In the genomic region with DNA sequence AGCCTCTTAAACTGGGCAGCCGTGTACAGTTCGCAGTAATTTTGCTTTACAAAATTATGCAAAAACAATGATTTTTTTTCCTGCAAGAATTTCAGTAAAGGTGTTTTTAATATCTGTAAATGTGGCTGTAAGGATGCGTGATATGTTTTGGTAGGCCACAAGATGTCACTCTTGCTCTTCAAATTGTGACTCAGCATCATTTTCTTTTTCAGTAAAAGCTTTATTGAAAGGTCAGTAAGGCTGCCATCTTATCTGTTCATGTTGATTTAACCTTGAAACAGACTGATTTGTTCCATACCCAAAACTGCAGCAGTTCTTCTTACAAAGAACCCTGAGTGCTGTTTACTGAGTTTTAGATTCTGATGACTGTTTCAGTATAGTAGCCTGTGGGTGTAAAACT, we compare ENCODE assay signal across 8 cellular contexts. TPM values are rescaled to one million over a fixed set of nuclear protein-coding genes. Genes with fewer than 3 reads are reported as not detected.
A peak's percentile ranks its signal among the peaks of the same experiment; 100 is the strongest.
DNase-seq lines count a peak whose midpoint lies in the region; ATAC-seq, FAIRE-seq and TF ChIP-seq lines count a peak whose summit lies in the region.

No MANE protein-coding gene starts in this region.

- no CpG with 5 or more reads among the region's 3 CpGs for WGBS in IMR-90 (ENCODE audit: extremely low coverage in 2 of 2, insufficient read length in 1 of 2), 2 experiments
- 42 to 58% (median 56%) methylated on average over 3 of the region's 3 CpGs for WGBS in small intestine, 3 donors

- H3K4me3 ChIP-seq in IMR-90 (ENCODE audit: insufficient read depth, low read depth, low read length) (no peak overlapping the region), fibroblast of the aortic adventitia (ENCODE audit: low read depth, low read length) (no peak overlapping the region), small intestine (ENCODE audit: low read depth in 1 of 2, low read length in 2 of 2) (no peak overlapping the region)

- H2AK5ac ChIP-seq in IMR-90 (ENCODE audit: low read depth, low read length) = no peak overlapping the region

- no TSS peak for BruUV-seq in IMR-90 (replicated peaks; lab: Mats Ljungman, UMichigan)

- H4K91ac ChIP-seq in IMR-90 (ENCODE audit: insufficient read depth, low read depth, low read length) = no peak overlapping the region

- H3K9me3 ChIP-seq in IMR-90 (ENCODE audit: control insufficient read depth, insufficient read depth, low read length) (no peaks in the 10 kb centered on the region), small intestine (ENCODE audit: control insufficient read depth, low read depth) (no peaks in the 10 kb centered on the region)

- peaks cover 20% of the 10 kb centered on the region for H3K4me1 Mint-ChIP-seq in activated naive CD4-positive, alpha-beta T cell treated with anti-CD3 and anti-CD28 coated beads for 36 hours (ENCODE audit: low read depth)

- H3K9me1 ChIP-seq in IMR-90 (ENCODE audit: insufficient read depth, low read length) = peaks cover 7% of the 10 kb centered on the region; the same call in 1 of the 2 replicates

- no peak overlapping the region for H4K8ac ChIP-seq in IMR-90 (ENCODE audit: low read depth in 2 of 2, low read length in 2 of 2)

- no peak overlapping the region for H2BK15ac ChIP-seq in IMR-90 (ENCODE audit: low read depth, low read length)

- no peak overlapping the region for H3K56ac ChIP-seq in IMR-90 (ENCODE audit: extremely low read depth, insufficient read depth, low read length)

- H3K36me3 ChIP-seq in IMR-90 (ENCODE audit: control insufficient read depth, insufficient read depth, low read length) (peaks cover 4% of the 10 kb centered on the region), small intestine (ENCODE audit: control insufficient read depth in 2 of 2, insufficient read depth in 2 of 2, low read length in 2 of 2) (peaks cover 0 to 4% of the 10 kb centered on the region in 2 donors)

- H2BK20ac ChIP-seq in IMR-90 (ENCODE audit: low read depth, low read length) = no peak overlapping the region

- DNase-seq in activated naive CD4-positive, alpha-beta T cell treated with anti-CD3 and anti-CD28 coated beads for 36 hours = no peak
- no peak for DNase-seq in activated naive CD4-positive, alpha-beta T cell treated with Interleukin-2 at 50 U/mL for 16 hours
- peak; percentile 74 for DNase-seq in IMR-90
- peak; percentile 46 for DNase-seq in SW480 (ENCODE audit: low spot score)
- DNase-seq in fibroblast of the aortic adventitia (ENCODE audit: low read depth) = peak; percentile 77
- peak; percentile 37 for DNase-seq in small intestine
- no peak for DNase-seq in middle frontal gyrus (ENCODE audit: extremely low spot score, low spot score)
- no peak for DNase-seq in NK-92 (lab: John Stamatoyannopoulos, UW; ENCODE audit: unreplicated experiment)

- no peak overlapping the region for H3K4me2 ChIP-seq in IMR-90 (ENCODE audit: low read depth, low read length)

- H3K4ac ChIP-seq in IMR-90 (ENCODE audit: low read depth, low read length) = no peak overlapping the region

- H3K18ac ChIP-seq in IMR-90 (ENCODE audit: low read depth, low read length) = no peak overlapping the region

- no peaks in the 10 kb centered on the region for H3K27me3 Mint-ChIP-seq in activated naive CD4-positive, alpha-beta T cell treated with anti-CD3 and anti-CD28 coated beads for 36 hours (ENCODE audit: low read depth)

- H3K14ac ChIP-seq in IMR-90 (replicated peaks; ENCODE audit: low read depth, low read length) = no peak overlapping the region

- H3K4me3 Mint-ChIP-seq in activated naive CD4-positive, alpha-beta T cell treated with anti-CD3 and anti-CD28 coated beads for 36 hours = no peak overlapping the region

- H3K9me3 Mint-ChIP-seq in activated naive CD4-positive, alpha-beta T cell treated with anti-CD3 and anti-CD28 coated beads for 36 hours = no peaks in the 10 kb centered on the region

- peaks cover 11% of the 10 kb centered on the region for H3K4me1 ChIP-seq in IMR-90 (ENCODE audit: control insufficient read depth, insufficient read depth, low read length)
- no peaks in the 10 kb centered on the region for H3K4me1 ChIP-seq in small intestine (ENCODE audit: control insufficient read depth in 2 of 2, insufficient read depth in 1 of 2, low read depth in 1 of 2, low read length in 1 of 2)

- peak; percentile 26 for FAIRE-seq in small intestine (lab: Jason Lieb, UNC)

- CTCF ChIA-PET in activated naive CD4-positive, alpha-beta T cell treated with anti-CD3 and anti-CD28 coated beads for 36 hours (lab: Charles Lee) = interaction anchor here (0.6 to 1.9 kb wide), 5 partner anchors 57 to 796 kb away, joined by 3 to 10 read pairs (median 4); no protein-coding TSS in a partner anchor
- CTCF ChIA-PET in IMR-90 (lab: Yijun Ruan, JAX) = interaction anchor here (0.6 to 2.0 kb wide), 6 partner anchors 9 to 220 kb away, joined by 3 to 18 read pairs (median 4); no protein-coding TSS in a partner anchor

- POLR2A ChIA-PET in IMR-90 (lab: Charles Lee; ENCODE audit: unreplicated experiment) = interaction anchor here (0.6 kb wide), 1 partner anchor 10 kb away, joined by 3 read pairs; no protein-coding TSS in a partner anchor

- no peak overlapping the region for H3K23ac ChIP-seq in IMR-90 (ENCODE audit: low read depth, low read length)

- no peak overlapping the region for H2BK5ac ChIP-seq in IMR-90 (ENCODE audit: low read depth, low read length, poor library complexity, severe bottlenecking)

- in situ Hi-C loops in IMR-90 (cut with MboI; ENCODE audit: low sequenced_read_pairs) = loop anchor here (10.0 to 25.0 kb wide), 2 partner anchors 229 to 861 kb away; no protein-coding TSS in a partner anchor

- intact Hi-C loops in activated naive CD4-positive, alpha-beta T cell treated with anti-CD3 and anti-CD28 coated beads for 36 hours (cut with micrococcal nuclease) = loop anchor here (1.0 to 10.0 kb wide), 6 partner anchors 41 to 419 kb away; partner anchors contain the start of gene REPS2
- intact Hi-C loops in IMR-90 (cut with micrococcal nuclease) = loop anchor here (1.0 to 5.0 kb wide), 6 partner anchors 41 to 864 kb away; no protein-coding TSS in a partner anchor

- peaks cover 14% of the 10 kb centered on the region for H3K36me3 Mint-ChIP-seq in activated naive CD4-positive, alpha-beta T cell treated with anti-CD3 and anti-CD28 coated beads for 36 hours (ENCODE audit: low read depth)

- TF ChIP-seq CTCF in IMR-90 (conservative IDR thresholded peaks at IDR 0.05; ENCODE audit: low read depth, low read length) (peak; percentile 76), fibroblast of the aortic adventitia (IDR thresholded peaks at IDR 0.05; ENCODE audit: insufficient read depth, low read length) (peak; percentile 57)

- peak; percentile 80 for TF ChIP-seq RAD21 in IMR-90 (IDR thresholded peaks at IDR 0.05; ENCODE audit: low read length)

- H3K27ac Mint-ChIP-seq in activated naive CD4-positive, alpha-beta T cell treated with anti-CD3 and anti-CD28 coated beads for 36 hours = peak overlapping the region; percentile 24

- H2AK9ac ChIP-seq in IMR-90 (replicated peaks; ENCODE audit: low read depth, low read length, poor library complexity) = no peak overlapping the region

- H3K9ac ChIP-seq in IMR-90 (ENCODE audit: low read depth, low read length) = no peak overlapping the region

- peaks cover 4% of the 10 kb centered on the region; the same call in 1 of the 2 replicates for H4K20me1 ChIP-seq in IMR-90 (ENCODE audit: insufficient read depth, low read length)

- peak; percentile 69; the same call in 1 of the 2 replicates for ATAC-seq in IMR-90 (ENCODE audit: low read depth)

- no peak overlapping the region for H2BK120ac ChIP-seq in IMR-90 (ENCODE audit: low read depth, low read length)

- H3K79me1 ChIP-seq in IMR-90 (ENCODE audit: low read depth in 1 of 2, low read length in 2 of 2) = peaks cover 0 to 8% of the 10 kb centered on the region in 2 experiments; a peak in 2 of 4 replicates

- dilution Hi-C loops in IMR-90 (cut with HindIII; ENCODE audit: low sequenced_read_pairs, unreplicated experiment) = no loop called here

- no peak overlapping the region for H3K27ac ChIP-seq in IMR-90 (ENCODE audit: insufficient read depth, low read length)
- no peak overlapping the region for H3K27ac ChIP-seq in small intestine (ENCODE audit: low read depth in 1 of 2, low read length in 1 of 2)

- no peaks in the 10 kb centered on the region; the same call in 1 of the 2 replicates for H3K27me3 ChIP-seq in IMR-90 (ENCODE audit: control insufficient read depth, insufficient read depth, low read length)
- H3K27me3 ChIP-seq in small intestine (ENCODE audit: control insufficient read depth in 2 of 2, insufficient read depth in 2 of 2, low read length in 2 of 2) = no peaks in the 10 kb centered on the region

- H2AFZ ChIP-seq in IMR-90 (replicated peaks; ENCODE audit: low read length, poor library complexity) = no peak overlapping the region

- no peak for TF ChIP-seq POLR2A in IMR-90 (IDR thresholded peaks at IDR 0.05; ENCODE audit: low read depth, low read length)

- no peak overlapping the region for H4K5ac ChIP-seq in IMR-90 (ENCODE audit: low read depth, low read length)

TF ChIP-seq in IMR-90, 13 proteins besides CTCF, POLR2A, EP300 and RAD21 (continues in another document):
- TF ChIP-seq MAFK (IDR thresholded peaks at IDR 0.05; ENCODE audit: low read depth, low read length) (no peak), MAZ (IDR thresholded peaks at IDR 0.05; ENCODE audit: borderline replicate concordance, low read depth, low read length) (no peak), FOS (IDR thresholded peaks at IDR 0.05; ENCODE audit: low read depth, low read length) (no peak), RCOR1 (IDR thresholded peaks at IDR 0.05; ENCODE audit: insufficient replicate concordance, low read length) (no peak), CEBPB (IDR thresholded peaks at IDR 0.05; ENCODE audit: low read depth, low read length) (no peak), NFE2L2 (IDR thresholded peaks at IDR 0.05; ENCODE audit: low read depth, low read length) (peak; percentile 70), SMC3 (IDR thresholded peaks at IDR 0.05; ENCODE audit: low read depth, low read length) (peak; percentile 56), BHLHE40 (IDR thresholded peaks at IDR 0.05; ENCODE audit: low read depth, low read length) (no peak)

RNA-seq across cellular contexts. Expression of gene TXLNG, which starts 39.9 kb away (rescaled TPM):
- 10 to 100 TPM; 11.8 to 12.3 TPM for total RNA-seq in activated naive CD4-positive, alpha-beta T cell treated with anti-CD3 and anti-CD28 coated beads for 36 hours
- total RNA-seq in IMR-90 (2012; rRNA removed) = 7.0 and 11.1 TPM in 2 replicates
- 9.4 and 9.7 TPM in 2 replicates for polyA plus RNA-seq in IMR-90 (2012; rRNA removed)
- 1.9 and 5.2 TPM in 2 replicates for polyA plus RNA-seq in IMR-90 (2012; cell fraction: cytosol; rRNA removed)
- polyA plus RNA-seq in IMR-90 (2012; cell fraction: nucleus; rRNA removed; ENCODE audit: low replicate concordance) = 1.9 and 14.5 TPM in 2 replicates
- total RNA-seq in fibroblast of the aortic adventitia (ENCODE audit: low replicate concordance) = 6.3 and 13.9 TPM in 2 replicates
- 1 to 10 TPM; 5.4 to 9.6 (median 8.9) TPM for polyA plus RNA-seq in small intestine

RNA-seq across cellular contexts. Expression of gene RBBP7, which starts 44.0 kb away (rescaled TPM):
- total RNA-seq in activated naive CD4-positive, alpha-beta T cell treated with anti-CD3 and anti-CD28 coated beads for 36 hours = 100 to 1,000 TPM; 213 to 228 TPM
- total RNA-seq in IMR-90 (2012; rRNA removed) (132 and 147 TPM in 2 replicates), fibroblast of the aortic adventitia (ENCODE audit: low replicate concordance) (120 and 172 TPM in 2 replicates)
- polyA plus RNA-seq in IMR-90 (2012; rRNA removed) (116 and 149 TPM in 2 replicates), small intestine (100 to 1,000 TPM in 1 of 3 donors, 10 to 100 TPM in 2; 50.5 to 113 (median 65.7) TPM)
- 44.7 and 152 TPM in 2 replicates for polyA plus RNA-seq in IMR-90 (2012; cell fraction: cytosol; rRNA removed)
- 23.9 and 112 TPM in 2 replicates for polyA plus RNA-seq in IMR-90 (2012; cell fraction: nucleus; rRNA removed; ENCODE audit: low replicate concordance)

Comparison
In these comparisons a context has a peak if more than half of its experiments do, and no peak if none do; other contexts are left out.
1. DNase-seq: peak in IMR-90 (single experiment), SW480 (single experiment), fibroblast of the aortic adventitia (single experiment) and small intestine (single experiment); none in activated naive CD4-positive, alpha-beta T cell treated with anti-CD3 and anti-CD28 coated beads for 36 hours (single experiment), activated naive CD4-positive, alpha-beta T cell treated with Interleukin-2 at 50 U/mL for 16 hours (single experiment), middle frontal gyrus (single experiment) and NK-92 (single experiment).